13 cellular contexts compared by ENCODE assay signal in genomic region chr14:104999361-104999760, GRCh38. TPM values are rescaled to one million over a fixed set of nuclear protein-coding genes. Genes with fewer than 3 reads are reported as not detected.
"Had no signal": no experiment of that assay in that cellular context is flagged by ENCODE, and none has a peak within 500 bp of the region (broad histone marks: within the 10 kb centered on the region; RNA-seq: fewer than 3 reads in every experiment).

No MANE protein-coding gene starts in this region.

- DNase-seq: activated CD4-positive, alpha-beta T cell treated with anti-CD3 and anti-CD28 coated beads, Interleukin-2, amount 10 ng/mL, durations not matched to agents 7 days and 5 days; activated CD8-positive, alpha-beta memory T cell treated with anti-CD3 and anti-CD28 coated beads for 24 hours; anterior cingulate cortex; brain microvascular endothelial cell; effector CD8-positive, alpha-beta T cell; foreskin fibroblast; naive B cell; stimulated activated CD4-positive, alpha-beta T cell treated with anti-CD3 and anti-CD28 coated beads, Interleukin-15, amount 100 ng/mL, for 24 hours; stimulated activated CD4-positive, alpha-beta T cell treated with anti-CD3 and anti-CD28 coated beads, Interleukin-4, amount 100 ng/mL, for 24 hours; stimulated activated naive CD4-positive, alpha-beta T cell treated with Interleukin-2 at 50 U/mL for 16 hours; substantia nigra; T-helper 2 cell; uterus had no signal

RNA-seq across cellular contexts. Expression of gene AHNAK2, which starts 21.2 kb away (rescaled TPM):
- total RNA-seq: activated CD4-positive, alpha-beta T cell treated with anti-CD3 and anti-CD28 coated beads, Interleukin-2, amount 10 ng/mL, durations not matched to agents 7 days and 5 days had no signal
